In the genomic region with DNA sequence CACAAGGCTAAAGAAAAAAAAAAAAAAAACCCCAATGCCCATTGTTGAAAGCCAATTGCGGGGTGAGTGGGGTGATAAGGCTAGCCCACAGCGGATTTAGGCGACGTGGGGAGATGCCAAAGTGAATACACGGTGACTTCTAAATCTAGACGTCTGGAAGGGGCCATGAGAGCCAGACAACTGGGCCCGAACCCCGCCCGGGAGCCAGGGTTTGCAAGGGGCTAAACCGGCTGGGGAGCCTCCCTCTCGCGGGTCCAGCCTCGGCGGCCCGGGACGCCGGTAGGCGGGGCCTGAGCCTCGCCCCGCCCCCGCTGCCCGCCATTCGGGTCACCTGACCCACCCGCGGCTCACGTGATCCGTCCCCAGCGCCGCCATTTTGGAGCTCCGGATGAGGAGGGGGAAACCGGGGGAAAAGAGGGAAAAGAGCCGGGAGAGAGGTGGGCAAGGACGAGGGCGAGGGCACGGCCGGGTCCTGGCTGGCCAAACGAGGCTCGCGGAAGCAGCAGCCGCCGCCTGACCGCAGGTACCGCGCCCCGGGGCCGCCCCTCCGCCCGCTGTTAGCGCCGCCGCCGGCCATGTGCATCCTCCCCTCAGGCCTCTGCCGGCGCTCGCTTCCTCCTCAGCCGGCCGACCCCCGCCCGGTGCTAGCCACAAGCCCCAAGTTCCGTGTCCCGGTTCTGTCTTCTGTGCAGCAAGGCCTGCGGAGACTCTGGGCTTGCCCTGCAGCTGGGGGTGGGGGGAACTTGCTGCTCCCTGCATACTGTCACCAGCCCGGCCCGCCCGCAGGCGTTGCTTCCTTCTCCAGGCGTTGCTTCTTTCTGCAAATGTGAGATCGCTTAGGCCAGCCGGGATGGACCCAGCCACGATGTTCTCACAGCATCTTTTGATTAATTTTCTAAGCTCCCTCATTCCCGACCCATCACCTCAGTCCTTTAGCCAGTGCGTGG, we compare ENCODE assay signal across 1 cellular context.
TF ChIP-seq lines count a peak whose summit lies in the region.

ZNF507 (plus strand) TSS at position 350 of the 947 bp plus-strand sequence. CDS start 7,221 bp downstream, outside the sequence.

TF ChIP-seq in HepG2, 621 proteins besides CTCF, POLR2A, EP300 and RAD21 (continued from another document and continues in another):
- TF ChIP-seq, protein P1, sequence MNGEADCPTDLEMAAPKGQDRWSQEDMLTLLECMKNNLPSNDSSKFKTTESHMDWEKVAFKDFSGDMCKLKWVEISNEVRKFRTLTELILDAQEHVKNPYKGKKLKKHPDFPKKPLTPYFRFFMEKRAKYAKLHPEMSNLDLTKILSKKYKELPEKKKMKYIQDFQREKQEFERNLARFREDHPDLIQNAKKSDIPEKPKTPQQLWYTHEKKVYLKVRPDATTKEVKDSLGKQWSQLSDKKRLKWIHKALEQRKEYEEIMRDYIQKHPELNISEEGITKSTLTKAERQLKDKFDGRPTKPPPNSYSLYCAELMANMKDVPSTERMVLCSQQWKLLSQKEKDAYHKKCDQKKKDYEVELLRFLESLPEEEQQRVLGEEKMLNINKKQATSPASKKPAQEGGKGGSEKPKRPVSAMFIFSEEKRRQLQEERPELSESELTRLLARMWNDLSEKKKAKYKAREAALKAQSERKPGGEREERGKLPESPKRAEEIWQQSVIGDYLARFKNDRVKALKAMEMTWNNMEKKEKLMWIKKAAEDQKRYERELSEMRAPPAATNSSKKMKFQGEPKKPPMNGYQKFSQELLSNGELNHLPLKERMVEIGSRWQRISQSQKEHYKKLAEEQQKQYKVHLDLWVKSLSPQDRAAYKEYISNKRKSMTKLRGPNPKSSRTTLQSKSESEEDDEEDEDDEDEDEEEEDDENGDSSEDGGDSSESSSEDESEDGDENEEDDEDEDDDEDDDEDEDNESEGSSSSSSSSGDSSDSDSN (CRISPR knock-in tag; IDR thresholded peaks at IDR 0.05) = peak; percentile 75
- TF ChIP-seq WIZ (CRISPR knock-in tag; IDR thresholded peaks at IDR 0.05) (no peak), TBX3 (IDR thresholded peaks at IDR 0.05; ENCODE audit: borderline replicate concordance) (no peak), ZNF225 (CRISPR knock-in tag; IDR thresholded peaks at IDR 0.05) (peak; percentile 85; the same call in 1 of the 2 replicates), ETS1 (CRISPR knock-in tag; IDR thresholded peaks at IDR 0.05) (no peak), ZNF709 (CRISPR knock-in tag; IDR thresholded peaks at IDR 0.05) (peak; percentile 52; the same call in 1 of the 2 replicates), MIER2 (CRISPR knock-in tag; IDR thresholded peaks at IDR 0.05) (no peak), ZNF143 (CRISPR knock-in tag; IDR thresholded peaks at IDR 0.05) (no peak), GFI1 (CRISPR knock-in tag; IDR thresholded peaks at IDR 0.05; ENCODE audit: borderline replicate concordance) (0 out of 2 replicates have a peak, but pooled peaks have one; percentile 46), ZFP37 (CRISPR knock-in tag; IDR thresholded peaks at IDR 0.05; ENCODE audit: borderline replicate concordance) (no peak), JUN (CRISPR knock-in tag; IDR thresholded peaks at IDR 0.05) (0 out of 2 replicates have a peak, but pooled peaks have one; percentile 45), ZNF562 (CRISPR knock-in tag; IDR thresholded peaks at IDR 0.05; ENCODE audit: borderline replicate concordance) (no peak), ZNF574 (CRISPR knock-in tag; IDR thresholded peaks at IDR 0.05) (peak; percentile 53), NFE2L1 (CRISPR knock-in tag; IDR thresholded peaks at IDR 0.05; ENCODE audit: borderline replicate concordance) (peak; percentile 52; the same call in 1 of the 2 replicates), ZNF282 (IDR thresholded peaks at IDR 0.05; ENCODE audit: partially characterized antibody) (no peak), ARNTL (CRISPR knock-in tag; IDR thresholded peaks at IDR 0.05) (peak; percentile 48; the same call in 1 of the 2 replicates), ZNF350 (CRISPR knock-in tag; IDR thresholded peaks at IDR 0.05; ENCODE audit: borderline replicate concordance, low read depth) (peak; percentile 32; the same call in 1 of the 2 replicates)
- TF ChIP-seq, protein P2, sequence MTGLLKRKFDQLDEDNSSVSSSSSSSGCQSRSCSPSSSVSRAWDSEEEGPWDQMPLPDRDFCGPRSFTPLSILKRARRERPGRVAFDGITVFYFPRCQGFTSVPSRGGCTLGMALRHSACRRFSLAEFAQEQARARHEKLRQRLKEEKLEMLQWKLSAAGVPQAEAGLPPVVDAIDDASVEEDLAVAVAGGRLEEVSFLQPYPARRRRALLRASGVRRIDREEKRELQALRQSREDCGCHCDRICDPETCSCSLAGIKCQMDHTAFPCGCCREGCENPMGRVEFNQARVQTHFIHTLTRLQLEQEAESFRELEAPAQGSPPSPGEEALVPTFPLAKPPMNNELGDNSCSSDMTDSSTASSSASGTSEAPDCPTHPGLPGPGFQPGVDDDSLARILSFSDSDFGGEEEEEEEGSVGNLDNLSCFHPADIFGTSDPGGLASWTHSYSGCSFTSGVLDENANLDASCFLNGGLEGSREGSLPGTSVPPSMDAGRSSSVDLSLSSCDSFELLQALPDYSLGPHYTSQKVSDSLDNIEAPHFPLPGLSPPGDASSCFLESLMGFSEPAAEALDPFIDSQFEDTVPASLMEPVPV (CRISPR knock-in tag; IDR thresholded peaks at IDR 0.05) = peak; percentile 71; the same call in 1 of the 2 replicates
- TF ChIP-seq, protein P3, sequence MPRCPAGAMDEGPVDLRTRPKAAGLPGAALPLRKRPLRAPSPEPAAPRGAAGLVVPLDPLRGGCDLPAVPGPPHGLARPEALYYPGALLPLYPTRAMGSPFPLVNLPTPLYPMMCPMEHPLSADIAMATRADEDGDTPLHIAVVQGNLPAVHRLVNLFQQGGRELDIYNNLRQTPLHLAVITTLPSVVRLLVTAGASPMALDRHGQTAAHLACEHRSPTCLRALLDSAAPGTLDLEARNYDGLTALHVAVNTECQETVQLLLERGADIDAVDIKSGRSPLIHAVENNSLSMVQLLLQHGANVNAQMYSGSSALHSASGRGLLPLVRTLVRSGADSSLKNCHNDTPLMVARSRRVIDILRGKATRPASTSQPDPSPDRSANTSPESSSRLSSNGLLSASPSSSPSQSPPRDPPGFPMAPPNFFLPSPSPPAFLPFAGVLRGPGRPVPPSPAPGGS (CRISPR knock-in tag; IDR thresholded peaks at IDR 0.05) = 0 out of 2 replicates have a peak, but pooled peaks have one; percentile 64
- TF ChIP-seq, protein P4, sequence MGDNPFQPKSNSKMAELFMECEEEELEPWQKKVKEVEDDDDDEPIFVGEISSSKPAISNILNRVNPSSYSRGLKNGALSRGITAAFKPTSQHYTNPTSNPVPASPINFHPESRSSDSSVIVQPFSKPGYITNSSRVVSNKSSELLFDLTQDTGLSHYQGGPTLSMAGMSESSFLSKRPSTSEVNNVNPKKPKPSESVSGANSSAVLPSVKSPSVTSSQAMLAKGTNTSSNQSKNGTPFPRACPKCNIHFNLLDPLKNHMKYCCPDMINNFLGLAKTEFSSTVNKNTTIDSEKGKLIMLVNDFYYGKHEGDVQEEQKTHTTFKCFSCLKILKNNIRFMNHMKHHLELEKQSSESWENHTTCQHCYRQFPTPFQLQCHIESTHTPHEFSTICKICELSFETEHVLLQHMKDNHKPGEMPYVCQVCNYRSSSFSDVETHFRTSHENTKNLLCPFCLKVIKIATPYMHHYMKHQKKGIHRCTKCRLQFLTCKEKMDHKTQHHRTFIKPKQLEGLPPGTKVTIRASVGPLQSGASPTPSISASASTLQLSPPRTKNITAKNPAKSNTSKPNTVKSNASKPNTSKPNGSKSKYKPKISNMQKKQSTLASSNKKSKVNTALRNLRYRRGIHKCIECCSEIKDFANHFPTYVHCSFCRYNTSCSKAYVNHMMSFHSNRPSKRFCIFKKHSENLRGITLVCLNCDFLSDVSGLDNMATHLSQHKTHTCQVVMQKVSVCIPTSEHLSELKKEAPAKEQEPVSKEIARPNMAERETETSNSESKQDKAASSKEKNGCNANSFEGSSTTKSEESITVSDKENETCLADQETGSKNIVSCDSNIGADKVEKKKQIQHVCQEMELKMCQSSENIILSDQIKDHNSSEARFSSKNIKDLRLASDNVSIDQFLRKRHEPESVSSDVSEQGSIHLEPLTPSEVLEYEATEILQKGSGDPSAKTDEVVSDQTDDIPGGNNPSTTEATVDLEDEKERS (CRISPR knock-in tag; IDR thresholded peaks at IDR 0.05) = 0 out of 2 replicates have a peak, but pooled peaks have one; percentile 48
- TF ChIP-seq, protein P5, sequence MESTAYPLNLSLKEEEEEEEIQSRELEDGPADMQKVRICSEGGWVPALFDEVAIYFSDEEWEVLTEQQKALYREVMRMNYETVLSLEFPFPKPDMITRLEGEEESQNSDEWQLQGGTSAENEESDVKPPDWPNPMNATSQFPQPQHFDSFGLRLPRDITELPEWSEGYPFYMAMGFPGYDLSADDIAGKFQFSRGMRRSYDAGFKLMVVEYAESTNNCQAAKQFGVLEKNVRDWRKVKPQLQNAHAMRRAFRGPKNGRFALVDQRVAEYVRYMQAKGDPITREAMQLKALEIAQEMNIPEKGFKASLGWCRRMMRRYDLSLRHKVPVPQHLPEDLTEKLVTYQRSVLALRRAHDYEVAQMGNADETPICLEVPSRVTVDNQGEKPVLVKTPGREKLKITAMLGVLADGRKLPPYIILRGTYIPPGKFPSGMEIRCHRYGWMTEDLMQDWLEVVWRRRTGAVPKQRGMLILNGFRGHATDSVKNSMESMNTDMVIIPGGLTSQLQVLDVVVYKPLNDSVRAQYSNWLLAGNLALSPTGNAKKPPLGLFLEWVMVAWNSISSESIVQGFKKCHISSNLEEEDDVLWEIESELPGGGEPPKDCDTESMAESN (CRISPR knock-in tag; conservative IDR thresholded peaks at IDR 0.05) = peak; percentile 35; the same call in 1 of the 2 replicates
- TF ChIP-seq, protein P6, sequence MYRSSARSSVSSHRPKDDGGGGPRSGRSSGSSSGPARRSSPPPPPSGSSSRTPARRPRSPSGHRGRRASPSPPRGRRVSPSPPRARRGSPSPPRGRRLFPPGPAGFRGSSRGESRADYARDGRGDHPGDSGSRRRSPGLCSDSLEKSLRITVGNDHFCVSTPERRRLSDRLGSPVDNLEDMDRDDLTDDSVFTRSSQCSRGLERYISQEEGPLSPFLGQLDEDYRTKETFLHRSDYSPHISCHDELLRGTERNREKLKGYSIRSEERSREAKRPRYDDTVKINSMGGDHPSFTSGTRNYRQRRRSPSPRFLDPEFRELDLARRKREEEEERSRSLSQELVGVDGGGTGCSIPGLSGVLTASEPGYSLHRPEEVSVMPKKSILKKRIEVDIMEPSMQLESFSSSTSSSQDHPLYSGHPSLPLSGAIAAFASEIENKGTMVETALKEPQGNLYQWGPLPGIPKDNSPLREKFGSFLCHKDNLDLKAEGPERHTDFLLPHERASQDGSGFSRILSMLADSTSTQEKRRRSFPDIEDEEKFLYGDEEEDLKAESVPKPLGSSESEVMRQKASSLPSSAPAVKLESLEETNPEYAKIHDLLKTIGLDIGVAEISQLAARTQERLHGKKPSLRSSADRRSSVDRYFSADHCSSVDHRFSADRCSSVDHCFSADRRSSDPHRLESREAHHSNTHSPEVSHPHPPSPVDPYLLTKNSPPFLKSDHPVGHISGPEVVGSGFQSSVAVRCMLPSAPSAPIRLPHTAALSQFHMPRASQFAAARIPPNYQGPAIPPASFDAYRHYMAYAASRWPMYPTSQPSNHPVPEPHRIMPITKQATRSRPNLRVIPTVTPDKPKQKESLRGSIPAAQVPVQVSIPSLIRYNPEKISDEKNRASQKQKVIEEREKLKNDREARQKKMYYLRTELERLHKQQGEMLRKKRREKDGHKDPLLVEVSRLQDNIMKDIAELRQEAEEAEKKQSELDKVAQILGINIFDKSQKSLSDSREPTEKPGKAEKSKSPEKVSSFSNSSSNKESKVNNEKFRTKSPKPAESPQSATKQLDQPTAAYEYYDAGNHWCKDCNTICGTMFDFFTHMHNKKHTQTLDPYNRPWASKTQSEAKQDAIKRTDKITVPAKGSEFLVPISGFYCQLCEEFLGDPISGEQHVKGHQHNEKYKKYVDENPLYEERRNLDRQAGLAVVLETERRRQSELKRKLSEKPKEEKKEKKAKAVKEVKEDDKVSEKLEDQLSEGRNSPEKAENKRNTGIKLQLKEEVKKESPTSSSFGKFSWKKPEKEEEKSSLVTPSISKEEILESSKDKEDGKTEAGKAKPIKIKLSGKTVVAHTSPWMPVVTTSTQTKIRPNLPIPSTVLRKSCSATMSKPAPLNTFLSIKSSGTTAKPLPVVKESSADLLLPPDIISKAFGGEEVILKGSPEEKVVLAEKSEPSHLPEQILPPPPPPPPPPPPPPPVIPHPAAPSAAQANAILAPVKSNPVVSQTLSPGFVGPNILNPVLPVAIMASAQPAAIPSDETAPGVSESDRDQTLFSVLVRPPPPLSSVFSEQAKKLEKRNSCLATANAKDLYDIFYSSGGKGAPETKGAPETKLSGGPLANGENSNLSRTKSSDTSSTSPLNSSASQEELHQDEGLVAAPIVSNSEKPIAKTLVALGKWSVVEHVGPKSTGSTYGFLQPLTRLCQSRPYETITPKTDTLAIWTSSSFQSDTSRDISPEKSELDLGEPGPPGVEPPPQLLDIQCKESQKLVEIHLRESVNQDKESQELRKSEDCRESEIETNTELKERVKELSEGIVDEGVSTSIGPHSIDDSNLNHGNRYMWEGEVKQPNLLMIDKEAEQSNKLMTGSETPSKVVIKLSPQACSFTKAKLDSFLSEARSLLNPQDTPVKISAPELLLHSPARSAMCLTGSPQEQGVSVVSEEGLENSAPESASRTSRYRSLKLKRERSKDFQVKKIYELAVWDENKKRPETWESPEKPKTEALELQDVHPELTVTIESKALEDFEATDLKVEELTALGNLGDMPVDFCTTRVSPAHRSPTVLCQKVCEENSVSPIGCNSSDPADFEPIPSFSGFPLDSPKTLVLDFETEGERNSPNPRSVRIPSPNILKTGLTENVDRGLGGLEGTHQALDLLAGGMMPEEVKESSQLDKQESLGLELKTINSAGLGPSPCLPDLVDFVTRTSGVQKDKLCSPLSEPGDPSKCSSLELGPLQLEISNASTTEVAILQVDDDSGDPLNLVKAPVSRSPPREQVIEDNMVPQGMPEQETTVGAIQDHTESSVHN (CRISPR knock-in tag; IDR thresholded peaks at IDR 0.05) = 0 out of 2 replicates have a peak, but pooled peaks have one; percentile 31
